9 cellular contexts compared by ENCODE assay signal in genomic region chr7:19707240-19707639, GRCh38. TPM values are rescaled to one million over a fixed set of nuclear protein-coding genes. Genes with fewer than 3 reads are reported as not detected.
DNase-seq lines count a peak whose midpoint lies in the region; ATAC-seq and TF ChIP-seq lines count a peak whose summit lies in the region.
"Had no signal": no experiment of that assay in that cellular context is flagged by ENCODE, and none has a peak within 500 bp of the region (broad histone marks: within the 10 kb centered on the region; RNA-seq: fewer than 3 reads in every experiment).

No MANE protein-coding gene starts in this region.

- TF ChIP-seq CTCF in RWPE2 (IDR thresholded peaks at IDR 0.05; ENCODE audit: poor library complexity, severe bottlenecking) (no peak), epithelial cell of esophagus (IDR thresholded peaks at IDR 0.05; ENCODE audit: insufficient read depth, low read depth, low read length, missing control alignments) (no peak), left lung (IDR thresholded peaks at IDR 0.05) (no peak)

- H3K9me3 ChIP-seq in RWPE2 (ENCODE audit: severe bottlenecking) = no peaks in the 10 kb centered on the region
- no peaks in the 10 kb centered on the region for H3K9me3 ChIP-seq in skeletal muscle satellite cell (replicated peaks; ENCODE audit: low read length)
- no peaks in the 10 kb centered on the region for H3K9me3 ChIP-seq in left lung
- H3K9me3 ChIP-seq: upper lobe of right lung had no signal

- ATAC-seq in activated T-cell treated with anti-CD3 and anti-CD28 coated beads, Interleukin-2, amount 50 U/mL, for 4 hours = no peak
- ATAC-seq in RWPE2 (ENCODE audit: low read depth) = no peak
- no peak for ATAC-seq in HG02759 (IDR thresholded peaks at IDR 0.05; ENCODE audit: unreplicated experiment)
- no peak for ATAC-seq in left lung
- ATAC-seq: upper lobe of right lung had no signal

- peak overlapping the region; percentile 94 for H3K9ac ChIP-seq in skeletal muscle satellite cell (ENCODE audit: low read depth, low read length)

- intact Hi-C loops in left lung (cut with DNase I) = no loop called here

- no peaks in the 10 kb centered on the region for H3K27me3 ChIP-seq in RWPE2 (ENCODE audit: insufficient read depth, poor library complexity, severe bottlenecking)
- peaks cover 3% of the 10 kb centered on the region for H3K27me3 ChIP-seq in skeletal muscle satellite cell (ENCODE audit: control insufficient read depth, insufficient read depth, low read length)
- no peaks in the 10 kb centered on the region for H3K27me3 ChIP-seq in left lung
- H3K27me3 ChIP-seq: upper lobe of right lung had no signal

- H3K9me3 Mint-ChIP-seq in activated T-cell treated with anti-CD3 and anti-CD28 coated beads, Interleukin-2, amount 50 U/mL, for 4 hours = no peaks in the 10 kb centered on the region

- H3K4me3 ChIP-seq in RWPE2 (ENCODE audit: severe bottlenecking) (peak overlapping the region; percentile 57), epithelial cell of esophagus (ENCODE audit: low read length) (peak overlapping the region; percentile 95), skeletal muscle satellite cell (ENCODE audit: low read length) (peak overlapping the region; percentile 93), left lung (peak overlapping the region in 1 of 2 donors; percentile 79)

- no peaks in the 10 kb centered on the region for H3K27me3 Mint-ChIP-seq in activated T-cell treated with anti-CD3 and anti-CD28 coated beads, Interleukin-2, amount 50 U/mL, for 4 hours (ENCODE audit: low read depth)

- DNase-seq in activated T-cell treated with anti-CD3 and anti-CD28 coated beads, Interleukin-2, amount 50 U/mL, for 4 hours = no peak
- DNase-seq in activated T-cell treated with anti-CD3 and anti-CD28 coated beads for 4 hours (no peak), RWPE2 (ENCODE audit: low spot score) (no peak), epithelial cell of esophagus (ENCODE audit: low read depth) (peak; percentile 14), NCI-H2081 treated with DMSO at 0.1 percent for 48 hours (lab: John Stamatoyannopoulos, UW) (no peak), left lung (no peak)
- DNase-seq: upper lobe of right lung had no signal

- peak overlapping the region; percentile 94 for H3K4me3 Mint-ChIP-seq in activated T-cell treated with anti-CD3 and anti-CD28 coated beads, Interleukin-2, amount 50 U/mL, for 4 hours

- H3K36me3 ChIP-seq in RWPE2 (ENCODE audit: low read depth) (peaks cover 21% of the 10 kb centered on the region), skeletal muscle satellite cell (ENCODE audit: insufficient read depth, low read length) (peaks cover 3% of the 10 kb centered on the region), left lung (no peaks in the 10 kb centered on the region)
- H3K36me3 ChIP-seq: upper lobe of right lung had no signal

- H3K36me3 Mint-ChIP-seq in activated T-cell treated with anti-CD3 and anti-CD28 coated beads, Interleukin-2, amount 50 U/mL, for 4 hours (ENCODE audit: insufficient read depth) = peaks cover 9% of the 10 kb centered on the region

- peaks cover 49% of the 10 kb centered on the region for H3K4me1 Mint-ChIP-seq in activated T-cell treated with anti-CD3 and anti-CD28 coated beads, Interleukin-2, amount 50 U/mL, for 4 hours (ENCODE audit: low read depth)

- H3K4me1 ChIP-seq in RWPE2 (ENCODE audit: insufficient read depth, poor library complexity, severe bottlenecking) (peaks cover 10% of the 10 kb centered on the region), skeletal muscle satellite cell (ENCODE audit: control insufficient read depth, insufficient read depth, low read length) (peaks cover 15% of the 10 kb centered on the region), left lung (peaks cover 0 to 22% of the 10 kb centered on the region in 2 donors)

- H3K27ac ChIP-seq in RWPE2 (ENCODE audit: poor library complexity, severe bottlenecking) (no peak overlapping the region), left lung (no peak overlapping the region)
- H3K27ac ChIP-seq: upper lobe of right lung had no signal

- H3K4me2 ChIP-seq in skeletal muscle satellite cell (ENCODE audit: low read length) = peak overlapping the region; percentile 88

RNA-seq across cellular contexts. Expression of gene POLR1F, which starts 1.6 kb away (rescaled TPM):
- total RNA-seq in activated T-cell treated with anti-CD3 and anti-CD28 coated beads, Interleukin-2, amount 50 U/mL, for 4 hours = 10 to 100 TPM; 38.7 to 43.4 (median 38.9) TPM
- 18.6 and 22.3 TPM in 2 replicates for total RNA-seq in skeletal muscle satellite cell (2012; rRNA removed)
- total RNA-seq in left lung = 1 to 10 TPM; 9.6 to 9.7 TPM
